21 cellular contexts compared by ENCODE assay signal in the genomic region with DNA sequence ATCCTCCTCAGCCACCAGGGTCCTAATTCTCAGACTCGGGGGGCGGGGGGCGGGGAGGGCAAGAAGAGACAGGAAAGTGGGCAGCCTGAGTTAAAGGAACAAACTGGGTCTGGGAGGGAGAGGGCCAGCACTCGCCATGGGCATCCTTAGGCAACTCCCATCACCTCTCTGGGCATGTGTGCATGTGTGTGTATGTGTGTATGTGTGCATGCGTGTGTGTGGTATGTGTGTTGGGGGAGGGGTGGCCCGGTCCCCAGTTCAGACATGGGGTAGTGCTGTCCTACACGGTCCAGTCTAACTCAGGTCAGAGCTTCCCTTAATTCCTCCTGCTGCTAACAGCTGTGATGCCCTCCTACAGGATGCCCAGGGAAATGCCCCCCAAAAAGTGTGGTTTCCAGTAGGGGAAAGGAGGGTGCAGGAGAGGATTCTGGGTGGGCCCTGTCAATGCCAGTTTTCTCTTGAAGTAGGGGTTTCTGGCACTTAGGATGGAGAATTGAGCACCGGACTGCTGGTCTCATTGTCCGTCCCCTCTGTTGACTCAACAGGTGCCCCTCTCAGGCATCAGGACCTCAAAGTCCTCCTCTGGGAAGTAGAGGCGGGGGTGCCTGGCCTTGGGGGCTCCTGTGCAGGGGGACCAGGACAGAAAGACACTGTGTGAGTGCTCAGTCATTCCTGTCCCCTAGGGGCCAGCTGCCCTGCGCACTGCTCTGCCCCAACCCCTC. TPM values are rescaled to one million over a fixed set of nuclear protein-coding genes. Genes with fewer than 3 reads are reported as not detected.
DNase-seq lines count a peak whose midpoint lies in the region; ATAC-seq, FAIRE-seq and TF ChIP-seq lines count a peak whose summit lies in the region.
"Had no signal": no experiment of that assay in that cellular context is flagged by ENCODE, and none has a peak within 500 bp of the region (broad histone marks: within the 10 kb centered on the region; RNA-seq: fewer than 3 reads in every experiment).

No MANE protein-coding gene starts in this region.

- H3K4me2 ChIP-seq in HepG2 (ENCODE audit: low read depth, low read length) (no peak overlapping the region), H1 (ENCODE audit: insufficient read depth in 1 of 2, low read depth in 2 of 2, low read length in 2 of 2) (no peak overlapping the region)
- H3K4me2 ChIP-seq: BLaER1 treated with 17β-estradiol and CSF1 and Interleukin-3, amounts not matched to agents 10 nM and 100 nM; hepatocyte had no signal

- H4K91ac ChIP-seq in H1 (replicated peaks; ENCODE audit: insufficient read length, low read length): peak overlapping the region; percentile 13

- H3K4me1 ChIP-seq in right lobe of liver (peaks cover 0 to 18% (median 3%) of the 10 kb centered on the region in 4 donors), HepG2 (ENCODE audit: insufficient read depth, low read length) (peaks cover 85% of the 10 kb centered on the region), H1 (replicated peaks in 1 of 4; ENCODE audit: control insufficient read depth in 3 of 4, insufficient read depth in 4 of 4, low read length in 3 of 4) (peaks cover 0 to 35% (median 18%) of the 10 kb centered on the region in 4 experiments; a peak in 6 of 7 replicates)

- H3K79me1 ChIP-seq in H1 (ENCODE audit: low read depth, low read length): no peaks in the 10 kb centered on the region

- H3K27me3 ChIP-seq in right lobe of liver (no peaks in the 10 kb centered on the region), HepG2 (ENCODE audit: control insufficient read depth in 1 of 2, insufficient read depth in 2 of 2, low read length in 2 of 2) (no peaks in the 10 kb centered on the region; a peak in 2 of 5 replicates), H1 (replicated peaks in 1 of 4; ENCODE audit: control insufficient read depth in 3 of 4, extremely low read depth in 1 of 4, insufficient read depth in 3 of 4, low read length in 3 of 4) (peaks cover 0 to 8% (median 0%) of the 10 kb centered on the region in 4 experiments; a peak in 2 of 7 replicates)
- H3K27me3 ChIP-seq: gastroesophageal sphincter, hepatocyte had no signal

- H2BK5ac ChIP-seq in H1 (ENCODE audit: low read depth, low read length): no peak overlapping the region

- no peak overlapping the region for H3K27ac ChIP-seq in right lobe of liver
- no peak overlapping the region for H3K27ac ChIP-seq in HepG2 (ENCODE audit: extremely low read length, insufficient read depth, low read length)
- H3K27ac ChIP-seq in H1 (ENCODE audit: low read depth, low read length): no peak overlapping the region
- H3K27ac ChIP-seq: BLaER1 treated with 17β-estradiol and CSF1 and Interleukin-3, amounts not matched to agents 10 nM and 100 nM; gastroesophageal sphincter; hepatocyte had no signal

- H3K9me3 ChIP-seq in right lobe of liver (no peaks in the 10 kb centered on the region), HepG2 (ENCODE audit: low read length) (no peaks in the 10 kb centered on the region), H1 (ENCODE audit: insufficient read depth in 2 of 2, low read depth in 1 of 2, low read length in 1 of 2) (no peaks in the 10 kb centered on the region)
- H3K9me3 ChIP-seq: BLaER1 treated with 17β-estradiol and CSF1 and Interleukin-3, amounts not matched to agents 10 nM and 100 nM; gastroesophageal sphincter; HAP-1 had no signal

- H3K23me2 ChIP-seq in H1 (ENCODE audit: low read depth, low read length): no peaks in the 10 kb centered on the region

- H3K9ac ChIP-seq in HepG2 (ENCODE audit: insufficient read depth, low read depth, low read length) (no peak overlapping the region), H1 (replicated peaks in 1 of 4; ENCODE audit: extremely low read depth in 1 of 4, low read depth in 3 of 4, low read length in 3 of 4) (no peak overlapping the region)
- H3K9ac ChIP-seq: BLaER1 treated with 17β-estradiol and CSF1 and Interleukin-3, amounts not matched to agents 10 nM and 100 nM had no signal

- DNase-seq in right lobe of liver (peak; percentile 10 to 30 (median 19)), HepG2 (ENCODE audit: low spot score) (no peak), H1 (ENCODE audit: low read depth in 1 of 2, low spot score in 2 of 2) (no peak), posterior vena cava (ENCODE audit: low spot score) (peak; percentile 69), NCI-H1694 treated with DMSO at 0.1 percent for 48 hours (lab: John Stamatoyannopoulos, UW) (no peak), H4 (ENCODE audit: low spot score) (no peak)
- DNase-seq: activated CD4-positive, alpha-beta T cell treated with anti-CD3 and anti-CD28 coated beads for 48 hours; activated CD8-positive, alpha-beta memory T cell treated with anti-CD3 and anti-CD28 coated beads, Interleukin-2, amount 10 ng/mL, durations not matched to agents 7 days and 5 days; activated naive CD4-positive, alpha-beta T cell treated with anti-CD3 and anti-CD28 coated beads, Interleukin-2, amount 10 ng/mL, durations not matched to agents 7 days and 5 days; activated T-cell treated with anti-CD3 and anti-CD28 coated beads, Interleukin-2, amount 50 U/mL, for 48 hours; amniotic stem cell; mesendoderm; NCI-H1417 treated with DMSO at 0.1 percent for 48 hours; NCI-H226; stimulated activated CD4-positive, alpha-beta T cell treated with anti-CD3 and anti-CD28 coated beads, Interleukin-4, amount 100 ng/mL, for 4 hours had no signal

- no peak overlapping the region for H4K8ac ChIP-seq in H1 (ENCODE audit: extremely low read depth, insufficient read depth, low read length)

- no TSS peak for BruUV-seq in HepG2 (replicated peaks; lab: Mats Ljungman, UMichigan)

- no peak overlapping the region for H3K14ac ChIP-seq in H1 (ENCODE audit: insufficient read length)

- no peak for TF ChIP-seq POLR2A in right lobe of liver (IDR thresholded peaks at IDR 0.05)
- TF ChIP-seq POLR2A in HepG2 (IDR thresholded peaks at IDR 0.05; ENCODE audit: insufficient read depth in 1 of 2, low read depth in 2 of 2, low read length in 2 of 2): no peak
- no peak for TF ChIP-seq POLR2A in H1 (IDR thresholded peaks at IDR 0.05; ENCODE audit: control extremely low read depth in 1 of 2, low read depth in 2 of 2, low read length in 2 of 2)

- no peak for ATAC-seq in right lobe of liver
- ATAC-seq in HepG2: no peak
- no peak for ATAC-seq in HG03159 (IDR thresholded peaks at IDR 0.05; ENCODE audit: unreplicated experiment)
- ATAC-seq: activated CD8-positive, alpha-beta memory T cell treated with anti-CD3 and anti-CD28 coated beads, Interleukin-2, amount 10 ng/mL, durations not matched to agents 7 days and 5 days; gastroesophageal sphincter; GM12878 had no signal

- 97% methylated on average over 5 of the region's 11 CpGs for WGBS in right lobe of liver (ENCODE audit: insufficient coverage, low coverage, low lambda C conversion rate, missing lambda C conversion rate)
- 68% methylated on average over 8 of the region's 11 CpGs for WGBS in HepG2 (ENCODE audit: low lambda C conversion rate)
- 80% methylated on average over 10 of the region's 11 CpGs; no CpG with 5 or more reads in 1 of the 2 experiments for WGBS in H1 (ENCODE audit: extremely low coverage in 1 of 2, insufficient coverage in 1 of 2, insufficient read length in 1 of 2, insufficient replicate concordance in 2 of 2, low coverage in 1 of 2, low lambda C conversion rate in 2 of 2, missing lambda C conversion rate in 1 of 2), 2 experiments

- H4K5ac ChIP-seq in H1 (ENCODE audit: insufficient read length, low read depth, low read length): no peak overlapping the region

- no peak overlapping the region for H3K4ac ChIP-seq in H1 (replicated peaks; ENCODE audit: insufficient read length, low read depth, low read length)

- no peaks in the 10 kb centered on the region for H4K20me1 ChIP-seq in HepG2 (ENCODE audit: insufficient read depth, low read length)
- H4K20me1 ChIP-seq in H1 (replicated peaks in 1 of 2; ENCODE audit: control insufficient read depth in 1 of 2, insufficient read depth in 2 of 2, low read length in 2 of 2): no peaks in the 10 kb centered on the region
- H4K20me1 ChIP-seq: BLaER1 treated with 17β-estradiol and CSF1 and Interleukin-3, amounts not matched to agents 10 nM and 100 nM had no signal

- FAIRE-seq in HepG2 (lab: Jason Lieb, UNC): no peak
- no peak for FAIRE-seq in H1 (lab: Jason Lieb, UNC)
- FAIRE-seq: GM12878 had no signal

- no peak overlapping the region for H2BK120ac ChIP-seq in H1 (replicated peaks; ENCODE audit: low read depth, low read length)

- intact Hi-C loops in right lobe of liver (cut with DNase I) (loop anchor here in 1 of 2 donors (10.0 kb wide), 1 partner anchor 69 kb away; no protein-coding TSS in a partner anchor), HepG2 (cut with micrococcal nuclease; ENCODE audit: unreplicated experiment) (loop anchor here (10.0 kb wide), 1 partner anchor 279 kb away; no protein-coding TSS in a partner anchor), posterior vena cava (cut with DNase I) (loop anchor here (1.0 to 5.0 kb wide), 2 partner anchors 47 to 76 kb away; no protein-coding TSS in a partner anchor)

- H2BK12ac ChIP-seq in H1 (ENCODE audit: low read depth, low read length): 0 out of 2 replicates have a peak overlapping the region, but pooled peaks have one; percentile 23

- no peak for TF ChIP-seq EP300 in HepG2 (IDR thresholded peaks at IDR 0.05; ENCODE audit: low read depth in 2 of 2, low read length in 2 of 2)
- no peak for TF ChIP-seq EP300 in HepG2 (CRISPR knock-in tag; IDR thresholded peaks at IDR 0.05; ENCODE audit: borderline replicate concordance)
- no peak for TF ChIP-seq EP300 in H1 (IDR thresholded peaks at IDR 0.05; ENCODE audit: borderline replicate concordance in 1 of 2, low read depth in 2 of 2, low read length in 2 of 2)

- no peak overlapping the region for H2AK5ac ChIP-seq in H1 (ENCODE audit: low read depth, low read length)

- TF ChIP-seq RAD21 in HepG2 (CRISPR knock-in tag; IDR thresholded peaks at IDR 0.05) (no peak), H1 (IDR thresholded peaks at IDR 0.05 in 1 of 2, conservative IDR thresholded peaks at IDR 0.05 in 1 of 2; ENCODE audit: low read depth in 2 of 2, low read length in 2 of 2) (no peak)

- TF ChIP-seq CTCF in right lobe of liver (IDR thresholded peaks at IDR 0.05) (no peak), HepG2 (CRISPR knock-in tag; IDR thresholded peaks at IDR 0.05) (no peak), H1 (IDR thresholded peaks at IDR 0.05; ENCODE audit: control extremely low read depth in 1 of 3, insufficient read depth in 1 of 3, low read depth in 1 of 3, low read length in 3 of 3) (no peak)

- H3K4me3 ChIP-seq in right lobe of liver (no peak overlapping the region), HepG2 (replicated peaks in 1 of 3; ENCODE audit: insufficient read depth in 1 of 3, low read depth in 2 of 3, low read length in 3 of 3) (no peak overlapping the region), H1 (ENCODE audit: extremely low read depth in 1 of 4, insufficient read depth in 2 of 4, low read depth in 3 of 4, low read length in 4 of 4) (no peak overlapping the region)
- H3K4me3 ChIP-seq: BLaER1 treated with 17β-estradiol and CSF1 and Interleukin-3, amounts not matched to agents 10 nM and 100 nM; gastroesophageal sphincter; GM12878; HAP-1; hepatocyte had no signal

- CTCF ChIA-PET in HepG2 (lab: Yijun Ruan, JAX; ENCODE audit: low intra/inter-chr PET ratio, low total read pairs) (no interaction called here), H1 (lab: Charles Lee; ENCODE audit: partially characterized antibody) (interaction anchor here (0.7 to 2.2 kb wide), 2 partner anchors 120 to 141 kb away, joined by 3 to 8 read pairs; no protein-coding TSS in a partner anchor)

- POLR2A ChIA-PET in HepG2 (lab: Yijun Ruan, JAX): interaction anchor here (1.3 to 1.8 kb wide), 2 partner anchors 80 to 81 kb away, joined by 6 to 10 read pairs; no protein-coding TSS in a partner anchor
- POLR2A ChIA-PET in H1 (lab: Charles Lee; ENCODE audit: partially characterized antibody): no interaction called here

- H3K79me2 ChIP-seq in HepG2 (ENCODE audit: insufficient read depth, low read length) (no peaks in the 10 kb centered on the region), H1 (ENCODE audit: control insufficient read depth in 1 of 2, insufficient read depth in 2 of 2, low read length in 2 of 2) (no peaks in the 10 kb centered on the region)
- H3K79me2 ChIP-seq: hepatocyte had no signal

- H2BK20ac ChIP-seq in H1 (ENCODE audit: low read length): no peak overlapping the region

- H3K23ac ChIP-seq in H1 (ENCODE audit: insufficient read length): no peak overlapping the region

- no peaks in the 10 kb centered on the region for H3K36me3 ChIP-seq in right lobe of liver
- H3K36me3 ChIP-seq in HepG2 (replicated peaks in 1 of 2; ENCODE audit: control insufficient read depth in 1 of 2, insufficient read depth in 2 of 2, low read length in 2 of 2): no peaks in the 10 kb centered on the region
- no peaks in the 10 kb centered on the region for H3K36me3 ChIP-seq in H1 (ENCODE audit: control insufficient read depth in 2 of 4, insufficient read depth in 4 of 4, low read length in 3 of 4)
- H3K36me3 ChIP-seq: BLaER1 treated with 17β-estradiol and CSF1 and Interleukin-3, amounts not matched to agents 10 nM and 100 nM; gastroesophageal sphincter; HAP-1 had no signal

- in situ Hi-C loops in HepG2 (cut with HindIII; ENCODE audit: extremely low pct_ligation_motif_present, low pct_unique_long_range_greater_than_20kb): loop anchor here (5.0 kb wide), 1 partner anchor 76 kb away; no protein-coding TSS in a partner anchor

- 0 out of 2 replicates have a peak overlapping the region, but pooled peaks have one; percentile 53 for H2BK15ac ChIP-seq in H1 (ENCODE audit: low read length)

- H3K56ac ChIP-seq in H1 (replicated peaks; ENCODE audit: insufficient read length, low read depth, low read length): no peak overlapping the region

- H3K18ac ChIP-seq in H1 (ENCODE audit: extremely low read depth, low read length): no peak overlapping the region

- H2AFZ ChIP-seq in HepG2 (ENCODE audit: low read length) (no peak overlapping the region), H1 (ENCODE audit: low read length) (no peak overlapping the region)
- H2AFZ ChIP-seq: hepatocyte had no signal

RNA-seq across cellular contexts. Expression of gene ZMIZ1, which starts 15.1 kb away (rescaled TPM):
- 10 to 100 TPM in 5 of 6 experiments, 1 to 10 TPM in 1; 9.9 to 22.8 (median 12.3) TPM for total RNA-seq in right lobe of liver
- 5.3 and 11.0 TPM in 2 replicates for total RNA-seq in HepG2 (2016; rRNA removed; fragmentation: Illumina TruSeq; extraction: Trizol)
- 2.3 and 2.6 TPM in 2 replicates for total RNA-seq in HepG2 (2016; cell fraction: cytosol; rRNA removed; fragmentation: Illumina TruSeq; extraction: Trizol; ENCODE audit: low read depth)
- 5.2 and 10.5 TPM in 2 replicates for total RNA-seq in HepG2 (2016; cell fraction: insoluble cytoplasmic fraction; rRNA removed; fragmentation: Illumina TruSeq; extraction: Trizol)
- total RNA-seq in HepG2 (2016; cell fraction: membrane; rRNA removed; fragmentation: Illumina TruSeq; extraction: Trizol): 7.0 and 7.7 TPM in 2 replicates
- 9.9 and 13.1 TPM in 2 replicates for total RNA-seq in HepG2 (2016; cell fraction: nucleus; rRNA removed; fragmentation: Illumina TruSeq; extraction: Trizol)
- polyA plus RNA-seq in HepG2 (2011; rRNA removed): 8.8 and 10.2 TPM in 2 replicates
- 7.4 TPM in 2 replicates for polyA plus RNA-seq in HepG2 (2011; cell fraction: cytosol; rRNA removed)
- 42.1 and 46.0 TPM in 2 replicates for polyA plus RNA-seq in HepG2 (2011; cell fraction: nucleus; rRNA removed)
- polyA plus RNA-seq in HepG2 (2012): 22.4 and 32.5 TPM in 2 replicates
- polyA plus RNA-seq in HepG2 (2016; cell fraction: cytosol; fragmentation: Illumina TruSeq; extraction: Trizol; ENCODE audit: low read depth): 0.69 and 1.1 TPM in 2 replicates
- polyA plus RNA-seq in HepG2 (2016; cell fraction: insoluble cytoplasmic fraction; fragmentation: Illumina TruSeq; extraction: Trizol; ENCODE audit: low read depth): 16.0 and 20.6 TPM in 2 replicates
- polyA plus RNA-seq in HepG2 (2016; cell fraction: membrane; fragmentation: Illumina TruSeq; extraction: Trizol; ENCODE audit: low read depth): 2.4 and 3.8 TPM in 2 replicates
- 25.8 and 26.9 TPM in 2 replicates for polyA plus RNA-seq in HepG2 (2016; cell fraction: nucleus; fragmentation: Illumina TruSeq; extraction: Trizol; ENCODE audit: insufficient read depth, low read depth)
- 7.8 and 28.6 TPM in 2 replicates for polyA minus RNA-seq in HepG2 (2011; rRNA and poly(A)+ RNA removed; ENCODE audit: low replicate concordance)
- 19.5 and 20.1 TPM in 2 replicates for polyA minus RNA-seq in HepG2 (2011; cell fraction: cytosol; rRNA and poly(A)+ RNA removed)
- polyA minus RNA-seq in HepG2 (2011; cell fraction: nucleus; rRNA and poly(A)+ RNA removed): 27.4 and 29.2 TPM in 2 replicates
- total RNA-seq in H1 (2021; fragmentation: NEBNext Ultra II Directional; extraction: Animal tissue kit (Norgen Biotek cat#: 25700)): 28.0 and 29.7 TPM in 2 replicates
- polyA plus RNA-seq in H1 (2011; rRNA removed): 8.1 and 17.1 TPM in 2 replicates
- 7.4 TPM for polyA plus RNA-seq in H1 (2011; cell fraction: cytosol; rRNA removed)
- polyA plus RNA-seq in H1 (2011; cell fraction: nucleus; rRNA removed): 33.0 TPM
- 17.4 to 25.1 TPM (median 23.6 TPM) in 4 replicates for polyA plus RNA-seq in H1 (2012, experiment 1 of 2)
- 13.4 TPM for polyA plus RNA-seq in H1 (2012, experiment 2 of 2)
- polyA plus RNA-seq in H1 (2013, experiment 1 of 2): 11.4 TPM
- 10.1 TPM for polyA plus RNA-seq in H1 (2013, experiment 2 of 2)
- 9.1 and 16.3 TPM in 2 replicates for polyA minus RNA-seq in H1 (2011; rRNA and poly(A)+ RNA removed)
- 19.2 TPM for polyA minus RNA-seq in H1 (2011; cell fraction: cytosol; rRNA and poly(A)+ RNA removed)
- 24.4 TPM for polyA minus RNA-seq in H1 (2011; cell fraction: nucleus; rRNA and poly(A)+ RNA removed)
- 10 to 100 TPM; 61.5 to 62.6 TPM for total RNA-seq in posterior vena cava
- total RNA-seq in H4 (2014; rRNA removed; shearing (Covaris generic)): 10.9 and 13.5 TPM in 2 replicates

Comparison
In these comparisons a context has a peak if more than half of its experiments do, and no peak if none do; other contexts are left out.
1. DNase-seq: peak in right lobe of liver (3 of 3) and posterior vena cava (single experiment); none in HepG2 (single experiment), H1 (0 of 2), NCI-H1694 treated with DMSO at 0.1 percent for 48 hours (single experiment) and H4 (single experiment).